Comparison of ENCODE assay signal across 31 cellular contexts in genomic region chr11:130980463-130980862, GRCh38.
"Had no signal": no experiment of that assay in that cellular context is flagged by ENCODE, and none has a peak within 500 bp of the region (broad histone marks: within the 10 kb centered on the region; RNA-seq: fewer than 3 reads in every experiment).

No MANE protein-coding gene starts in this region.

- H3K27ac ChIP-seq: ascending aorta, cardiac muscle cell, VCaP had no signal

- H3K27me3 ChIP-seq: ascending aorta, cardiac muscle cell had no signal

- H3K4me3 ChIP-seq: ascending aorta, cardiac muscle cell had no signal

- H3K36me3 ChIP-seq: ascending aorta, cardiac muscle cell had no signal

- DNase-seq: activated B cell treated with CpG ODN at 0.5 μM for 24 hours; activated CD4-positive, alpha-beta memory T cell treated with anti-CD3 and anti-CD28 coated beads, Interleukin-2, amount 10 ng/mL, durations not matched to agents 7 days and 5 days; activated CD4-positive, alpha-beta T cell treated with anti-CD3 and anti-CD28 coated beads for 4 hours; activated CD4-positive, alpha-beta T cell treated with anti-CD3 and anti-CD28 coated beads, Interleukin-2, amount 10 ng/mL, durations not matched to agents 24 days and 14 days; activated CD4-positive, alpha-beta T cell treated with anti-CD3 and anti-CD28 coated beads, Interleukin-2, amount 50 U/mL, for 1 hour; activated CD4-positive, alpha-beta T cell treated with anti-CD3 and anti-CD28 coated beads, Interleukin-2, amount 50 U/mL, for 48 hours; activated CD4-positive, CD25-positive, alpha-beta regulatory T cell treated with anti-CD3 and anti-CD28 coated beads, Interleukin-2, amount 50 U/mL, for 72 hours; activated CD8-positive, alpha-beta memory T cell treated with anti-CD3 and anti-CD28 coated beads for 24 hours; activated CD8-positive, alpha-beta memory T cell treated with anti-CD3 and anti-CD28 coated beads, Interleukin-2, amount 10 ng/mL, durations not matched to agents 7 days and 5 days; activated CD8-positive, alpha-beta memory T cell treated with anti-CD3 and anti-CD28 coated beads, Interleukin-2, amount 50 U/mL, for 48 hours; activated CD8-positive, alpha-beta T cell treated with anti-CD3 and anti-CD28 coated beads, Interleukin-2, amount 10 ng/mL, durations not matched to agents 7 days and 5 days; activated effector memory CD4-positive, alpha-beta T cell treated with Interleukin-2 at 50 U/mL for 16 hours; activated gamma-delta T cell; activated naive CD4-positive, alpha-beta T cell treated with anti-CD3 and anti-CD28 coated beads, Interleukin-2, amount 10 ng/mL, durations not matched to agents 7 days and 5 days; activated naive CD4-positive, alpha-beta T cell treated with Interleukin-2 at 50 U/mL for 16 hours; activated naive CD8-positive, alpha-beta T cell treated with anti-CD3 and anti-CD28 coated beads, Interleukin-2, amount 10 ng/mL, durations not matched to agents 7 days and 5 days; activated naive CD8-positive, alpha-beta T cell treated with anti-CD3 and anti-CD28 coated beads, Interleukin-2, amount 50 U/mL, for 24 hours; activated T-cell treated with anti-CD3 and anti-CD28 coated beads, Interleukin-2, amount 50 U/mL, for 24 hours; activated T-cell treated with anti-CD3 and anti-CD28 coated beads, Interleukin-2, amount 50 U/mL, for 48 hours; amygdala; anterior cingulate cortex; caudate nucleus; cerebellar nuclear complex; T-helper 1 cell; T-helper 2 cell; T-helper 9 cell had no signal

- FAIRE-seq: bronchial epithelial cell, TTC549 had no signal
